12 cellular contexts compared by ENCODE assay signal in the genomic region with DNA sequence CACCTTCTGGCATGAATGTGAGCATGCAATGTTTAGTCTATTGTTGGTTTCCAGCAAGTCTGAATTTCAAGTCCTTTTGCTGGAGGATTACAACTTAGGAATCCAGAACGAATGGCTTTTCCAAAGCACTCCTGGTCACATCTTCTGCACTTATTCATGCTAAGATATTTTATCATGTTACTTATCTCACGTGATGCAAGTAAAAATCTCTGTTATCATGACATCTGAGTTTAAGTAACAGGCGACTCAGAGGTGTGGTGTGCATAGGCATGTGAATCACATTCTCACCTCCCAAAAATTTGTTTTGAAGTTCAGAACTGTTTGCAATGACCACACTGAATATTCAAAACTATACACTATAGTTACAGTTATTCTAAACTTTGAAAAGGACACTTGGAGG.
"Had no signal": no experiment of that assay in that cellular context is flagged by ENCODE, and none has a peak within 500 bp of the region (broad histone marks: within the 10 kb centered on the region; RNA-seq: fewer than 3 reads in every experiment).

No MANE protein-coding gene starts in this region.

- H3K27ac ChIP-seq: left lung, pancreas, sigmoid colon, thoracic aorta had no signal

- H3K4me3 ChIP-seq: left lung, pancreas, sigmoid colon, thoracic aorta had no signal

- H3K27me3 ChIP-seq: left lung, pancreas, sigmoid colon had no signal

- H3K36me3 ChIP-seq: left lung, pancreas, sigmoid colon, thoracic aorta had no signal

- H3K9me3 ChIP-seq: pancreas had no signal

- H3K27ac Mint-ChIP-seq: naive B cell had no signal

- DNase-seq: activated CD4-positive, alpha-beta T cell treated with anti-CD3 and anti-CD28 coated beads, Interleukin-2, amount 50 U/mL, for 48 hours; activated CD4-positive, CD25-positive, alpha-beta regulatory T cell treated with anti-CD3 and anti-CD28 coated beads, Interleukin-2, amount 50 U/mL, for 72 hours; activated gamma-delta T cell treated with Interleukin-2 at 50 U/mL for 16 hours; activated T-cell treated with anti-CD3 and anti-CD28 coated beads, Interleukin-2, amount 50 U/mL, for 4 hours; hippocampal formation; kidney; left lung; naive B cell; pancreas; sigmoid colon; stimulated activated CD4-positive, alpha-beta T cell treated with anti-CD3 and anti-CD28 coated beads, Interleukin-1b, Interleukin-23, amount 100 ng/mL, for 48 hours had no signal

- H3K4me3 Mint-ChIP-seq: activated T-cell treated with anti-CD3 and anti-CD28 coated beads, Interleukin-2, amount 50 U/mL, for 4 hours; naive B cell had no signal

- H3K4me1 ChIP-seq: left lung, pancreas, sigmoid colon had no signal

- ATAC-seq: left lung, pancreas had no signal

- H3K27me3 Mint-ChIP-seq: naive B cell had no signal
